ENCODE assay signal across 16 cellular contexts in the genomic region with DNA sequence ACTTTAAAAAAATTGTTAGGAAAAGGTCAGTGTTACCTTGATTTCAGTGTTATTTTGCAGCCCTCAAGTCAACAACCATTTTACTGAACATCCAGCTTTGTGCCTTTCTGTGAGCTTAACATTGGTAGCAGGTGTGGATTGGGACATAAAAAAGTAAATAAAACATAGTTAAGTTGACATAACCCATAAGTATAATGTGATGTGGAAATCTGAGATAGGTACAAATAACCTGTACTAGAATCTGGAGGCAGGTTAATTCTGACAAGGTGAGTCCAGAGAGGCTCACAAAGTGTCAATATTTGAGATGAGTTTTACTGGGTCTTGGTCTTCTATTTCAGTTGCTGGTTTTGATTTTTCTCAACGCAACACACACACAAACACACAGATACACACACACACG.
A peak's percentile ranks its signal among the peaks of the same experiment; 100 is the strongest.
DNase-seq lines count a peak whose midpoint lies in the region; ATAC-seq, FAIRE-seq and TF ChIP-seq lines count a peak whose summit lies in the region.
"Had no signal": no experiment of that assay in that cellular context is flagged by ENCODE, and none has a peak within 500 bp of the region (broad histone marks: within the 10 kb centered on the region; RNA-seq: fewer than 3 reads in every experiment).

No MANE protein-coding gene starts in this region.

- POLR2A ChIA-PET in HepG2 (lab: Yijun Ruan, JAX): interaction anchor here (0.9 to 1.8 kb wide), 2 partner anchors 10 to 302 kb away, joined by 3 to 8 read pairs; no protein-coding TSS in a partner anchor
- POLR2A ChIA-PET in activated CD8-positive, alpha-beta T cell treated with anti-CD3 and anti-CD28 coated beads, Interleukin-2, amount 10 ng/mL, durations not matched to agents 7 days and 5 days (lab: Charles Lee): interaction anchor here (0.6 kb wide), 1 partner anchor 557 kb away, joined by 3 read pairs; no protein-coding TSS in a partner anchor

- peaks cover 27 to 96% (median 92%) of the 10 kb centered on the region in 4 donors for H3K4me1 ChIP-seq in esophagus muscularis mucosa
- peaks cover 63% of the 10 kb centered on the region for H3K4me1 ChIP-seq in HepG2 (ENCODE audit: insufficient read depth, low read length)

- H3K27me3 ChIP-seq in esophagus muscularis mucosa (no peaks in the 10 kb centered on the region), HepG2 (ENCODE audit: control insufficient read depth in 1 of 2, insufficient read depth in 2 of 2, low read length in 2 of 2) (no peaks in the 10 kb centered on the region)
- H3K27me3 ChIP-seq: BLaER1 had no signal

- no peak overlapping the region for H3K9ac ChIP-seq in HepG2 (ENCODE audit: insufficient read depth, low read depth, low read length)
- H3K9ac ChIP-seq: BLaER1 had no signal

- in situ Hi-C loops in HepG2 (cut with HindIII; ENCODE audit: extremely low pct_ligation_motif_present, low pct_unique_long_range_greater_than_20kb): no loop called here

- no peak overlapping the region for H3K4me2 ChIP-seq in HepG2 (ENCODE audit: low read depth, low read length)
- H3K4me2 ChIP-seq: BLaER1 had no signal

- peaks cover 10% of the 10 kb centered on the region for H3K36me3 Mint-ChIP-seq in type B pancreatic cell
- peaks cover 31% of the 10 kb centered on the region for H3K36me3 Mint-ChIP-seq in activated CD8-positive, alpha-beta T cell treated with anti-CD3 and anti-CD28 coated beads, Interleukin-2, amount 10 ng/mL, durations not matched to agents 7 days and 5 days (ENCODE audit: low read depth)

- no peaks in the 10 kb centered on the region for H4K20me1 ChIP-seq in HepG2 (ENCODE audit: insufficient read depth, low read length)
- H4K20me1 ChIP-seq: BLaER1 had no signal

- H3K9me3 ChIP-seq in esophagus muscularis mucosa (no peaks in the 10 kb centered on the region), HepG2 (ENCODE audit: low read length) (no peaks in the 10 kb centered on the region)
- H3K9me3 ChIP-seq: BLaER1, Caco-2 had no signal

- CTCF ChIA-PET in HepG2 (lab: Yijun Ruan, JAX; ENCODE audit: low intra/inter-chr PET ratio, low total read pairs): no interaction called here
- CTCF ChIA-PET in activated CD8-positive, alpha-beta T cell treated with anti-CD3 and anti-CD28 coated beads, Interleukin-2, amount 10 ng/mL, durations not matched to agents 7 days and 5 days (lab: Charles Lee): interaction anchor here (1.1 to 1.4 kb wide), 3 partner anchors 9 to 567 kb away, joined by 3 to 5 read pairs (median 3); no protein-coding TSS in a partner anchor

- H3K79me2 ChIP-seq in HepG2 (ENCODE audit: insufficient read depth, low read length): peaks cover 30% of the 10 kb centered on the region

- intact Hi-C loops in esophagus muscularis mucosa (cut with DNase I): no loop called here
- intact Hi-C loops in HepG2 (cut with micrococcal nuclease; ENCODE audit: unreplicated experiment): no loop called here

- BruUV-seq in HepG2 (replicated peaks; lab: Mats Ljungman, UMichigan): no TSS peak

- peak; percentile 43; the same call in 1 of the 3 replicates for ATAC-seq in HepG2
- ATAC-seq in HG02571 (IDR thresholded peaks at IDR 0.05; ENCODE audit: unreplicated experiment): no peak
- no peak for ATAC-seq in activated CD8-positive, alpha-beta T cell treated with anti-CD3 and anti-CD28 coated beads, Interleukin-2, amount 10 ng/mL, durations not matched to agents 7 days and 5 days
- ATAC-seq: GM12878, HCT116 had no signal

- no peak overlapping the region for H3K27ac Mint-ChIP-seq in type B pancreatic cell
- H3K27ac Mint-ChIP-seq in activated CD8-positive, alpha-beta T cell treated with anti-CD3 and anti-CD28 coated beads, Interleukin-2, amount 10 ng/mL, durations not matched to agents 7 days and 5 days: no peak overlapping the region

- peaks cover 0 to 15% (median 2%) of the 10 kb centered on the region in 4 donors for H3K36me3 ChIP-seq in esophagus muscularis mucosa
- H3K36me3 ChIP-seq in HepG2 (replicated peaks in 1 of 2; ENCODE audit: control insufficient read depth in 1 of 2, insufficient read depth in 2 of 2, low read length in 2 of 2): no peaks in the 10 kb centered on the region

- H2AFZ ChIP-seq in HepG2 (ENCODE audit: low read length): no peak overlapping the region

- TF ChIP-seq CTCF in esophagus muscularis mucosa (IDR thresholded peaks at IDR 0.05) (no peak), HepG2 (CRISPR knock-in tag; IDR thresholded peaks at IDR 0.05) (no peak), type B pancreatic cell (conservative IDR thresholded peaks at IDR 0.05) (no peak)

- no peak for FAIRE-seq in HepG2 (lab: Jason Lieb, UNC)
- FAIRE-seq: GM12878, GM18507 had no signal

- TF ChIP-seq RAD21 in HepG2 (CRISPR knock-in tag; IDR thresholded peaks at IDR 0.05): no peak

- TF ChIP-seq POLR2A in esophagus muscularis mucosa (IDR thresholded peaks at IDR 0.05; ENCODE audit: low read depth) (no peak), HepG2 (IDR thresholded peaks at IDR 0.05; ENCODE audit: insufficient read depth in 1 of 2, low read depth in 2 of 2, low read length in 2 of 2) (no peak)

- no peak overlapping the region for H3K4me3 ChIP-seq in esophagus muscularis mucosa
- H3K4me3 ChIP-seq in HepG2 (replicated peaks in 1 of 3; ENCODE audit: insufficient read depth in 1 of 3, low read depth in 2 of 3, low read length in 3 of 3): no peak overlapping the region
- H3K4me3 ChIP-seq: BLaER1, GM12878 had no signal

- peaks cover 26% of the 10 kb centered on the region for H3K4me1 Mint-ChIP-seq in type B pancreatic cell (ENCODE audit: unreplicated experiment)
- H3K4me1 Mint-ChIP-seq in activated CD8-positive, alpha-beta T cell treated with anti-CD3 and anti-CD28 coated beads, Interleukin-2, amount 10 ng/mL, durations not matched to agents 7 days and 5 days (ENCODE audit: low read depth): peaks cover 26% of the 10 kb centered on the region

- no peaks in the 10 kb centered on the region for H3K27me3 Mint-ChIP-seq in type B pancreatic cell
- no peaks in the 10 kb centered on the region for H3K27me3 Mint-ChIP-seq in activated CD8-positive, alpha-beta T cell treated with anti-CD3 and anti-CD28 coated beads, Interleukin-2, amount 10 ng/mL, durations not matched to agents 7 days and 5 days (ENCODE audit: low read depth)
- H3K27me3 Mint-ChIP-seq: CD8-positive, alpha-beta memory T cell had no signal

- no peak overlapping the region for H3K4me3 Mint-ChIP-seq in type B pancreatic cell
- H3K4me3 Mint-ChIP-seq in activated CD8-positive, alpha-beta T cell treated with anti-CD3 and anti-CD28 coated beads, Interleukin-2, amount 10 ng/mL, durations not matched to agents 7 days and 5 days: no peak overlapping the region
- H3K4me3 Mint-ChIP-seq: CD8-positive, alpha-beta memory T cell had no signal

- TF ChIP-seq EP300 in esophagus muscularis mucosa (IDR thresholded peaks at IDR 0.05): no peak
- 0 out of 4 replicates have a peak, but pooled peaks of 1 of the 2 experiments have one; percentile 32 for TF ChIP-seq EP300 in HepG2 (IDR thresholded peaks at IDR 0.05; ENCODE audit: low read depth in 2 of 2, low read length in 2 of 2)
- TF ChIP-seq EP300 in HepG2 (CRISPR knock-in tag; IDR thresholded peaks at IDR 0.05; ENCODE audit: borderline replicate concordance): no peak

- DNase-seq in NCI-H345 (lab: John Stamatoyannopoulos, UW) (peak; percentile 9), NCI-H345 treated with DMSO at 0.1 percent for 48 hours (lab: John Stamatoyannopoulos, UW; ENCODE audit: unreplicated experiment) (no peak), esophagus muscularis mucosa (ENCODE audit: extremely low spot score) (no peak), HepG2 (ENCODE audit: low spot score) (peak; percentile 50), type B pancreatic cell (ENCODE audit: extremely low spot score, unreplicated experiment) (no peak)
- no peak for DNase-seq in activated CD8-positive, alpha-beta T cell treated with anti-CD3 and anti-CD28 coated beads, Interleukin-2, amount 10 ng/mL, durations not matched to agents 7 days and 5 days
- DNase-seq: 8988T; AML-193; CD8-positive, alpha-beta memory T cell had no signal

- no peaks in the 10 kb centered on the region for H3K9me3 Mint-ChIP-seq in type B pancreatic cell
- no peaks in the 10 kb centered on the region for H3K9me3 Mint-ChIP-seq in activated CD8-positive, alpha-beta T cell treated with anti-CD3 and anti-CD28 coated beads, Interleukin-2, amount 10 ng/mL, durations not matched to agents 7 days and 5 days (ENCODE audit: insufficient read depth)
- H3K9me3 Mint-ChIP-seq: CD8-positive, alpha-beta memory T cell had no signal

- H3K27ac ChIP-seq in esophagus muscularis mucosa (replicated peaks in 1 of 4) (peak overlapping the region in 3 of 4 donors; percentile 90 to 98 (median 92)), HepG2 (ENCODE audit: extremely low read length, insufficient read depth, low read length) (peak overlapping the region; percentile 37)
- H3K27ac ChIP-seq: BLaER1, HL-60 had no signal

- 86% methylated on average over 2 of the region's 2 CpGs for WGBS in esophagus muscularis mucosa
- 45% methylated on average over 2 of the region's 2 CpGs for WGBS in HepG2 (ENCODE audit: low lambda C conversion rate)

TF ChIP-seq in HepG2, 621 proteins besides CTCF, POLR2A, EP300 and RAD21 (continues in another document):
- no peak for TF ChIP-seq ZBTB8A (CRISPR knock-in tag; IDR thresholded peaks at IDR 0.05; ENCODE audit: borderline replicate concordance, low read depth)
- TF ChIP-seq ZFP41 (CRISPR knock-in tag; IDR thresholded peaks at IDR 0.05; ENCODE audit: borderline replicate concordance): no peak
- no peak for TF ChIP-seq ISX (CRISPR knock-in tag; conservative IDR thresholded peaks at IDR 0.05)
- TF ChIP-seq ZNF747 (CRISPR knock-in tag; IDR thresholded peaks at IDR 0.05; ENCODE audit: borderline replicate concordance): no peak
- TF ChIP-seq ARNTL (CRISPR knock-in tag; IDR thresholded peaks at IDR 0.05): no peak
- TF ChIP-seq ZNF557 (CRISPR knock-in tag; IDR thresholded peaks at IDR 0.05): no peak
- TF ChIP-seq IKZF1 (IDR thresholded peaks at IDR 0.05): no peak
- TF ChIP-seq, protein P1, sequence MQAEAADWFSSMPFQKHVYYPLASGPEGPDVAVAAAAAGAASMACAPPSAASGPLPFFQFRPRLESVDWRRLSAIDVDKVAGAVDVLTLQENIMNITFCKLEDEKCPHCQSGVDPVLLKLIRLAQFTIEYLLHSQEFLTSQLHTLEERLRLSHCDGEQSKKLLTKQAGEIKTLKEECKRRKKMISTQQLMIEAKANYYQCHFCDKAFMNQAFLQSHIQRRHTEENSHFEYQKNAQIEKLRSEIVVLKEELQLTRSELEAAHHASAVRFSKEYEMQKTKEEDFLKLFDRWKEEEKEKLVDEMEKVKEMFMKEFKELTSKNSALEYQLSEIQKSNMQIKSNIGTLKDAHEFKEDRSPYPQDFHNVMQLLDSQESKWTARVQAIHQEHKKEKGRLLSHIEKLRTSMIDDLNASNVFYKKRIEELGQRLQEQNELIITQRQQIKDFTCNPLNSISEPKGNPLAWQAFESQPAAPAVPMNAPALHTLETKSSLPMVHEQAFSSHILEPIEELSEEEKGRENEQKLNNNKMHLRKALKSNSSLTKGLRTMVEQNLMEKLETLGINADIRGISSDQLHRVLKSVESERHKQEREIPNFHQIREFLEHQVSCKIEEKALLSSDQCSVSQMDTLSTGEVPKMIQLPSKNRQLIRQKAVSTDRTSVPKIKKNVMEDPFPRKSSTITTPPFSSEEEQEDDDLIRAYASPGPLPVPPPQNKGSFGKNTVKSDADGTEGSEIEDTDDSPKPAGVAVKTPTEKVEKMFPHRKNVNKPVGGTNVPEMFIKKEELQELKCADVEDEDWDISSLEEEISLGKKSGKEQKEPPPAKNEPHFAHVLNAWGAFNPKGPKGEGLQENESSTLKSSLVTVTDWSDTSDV (CRISPR knock-in tag; IDR thresholded peaks at IDR 0.05): no peak

Comparison
In these comparisons a context has a peak if more than half of its experiments do, and no peak if none do; other contexts are left out.
1. DNase-seq: peak in NCI-H345 (single experiment) and HepG2 (single experiment); none in NCI-H345 treated with DMSO at 0.1 percent for 48 hours (single experiment), esophagus muscularis mucosa (single experiment), type B pancreatic cell (single experiment) and activated CD8-positive, alpha-beta T cell treated with anti-CD3 and anti-CD28 coated beads, Interleukin-2, amount 10 ng/mL, durations not matched to agents 7 days and 5 days (single experiment).